22 cellular contexts compared by ENCODE assay signal in the genomic region with DNA sequence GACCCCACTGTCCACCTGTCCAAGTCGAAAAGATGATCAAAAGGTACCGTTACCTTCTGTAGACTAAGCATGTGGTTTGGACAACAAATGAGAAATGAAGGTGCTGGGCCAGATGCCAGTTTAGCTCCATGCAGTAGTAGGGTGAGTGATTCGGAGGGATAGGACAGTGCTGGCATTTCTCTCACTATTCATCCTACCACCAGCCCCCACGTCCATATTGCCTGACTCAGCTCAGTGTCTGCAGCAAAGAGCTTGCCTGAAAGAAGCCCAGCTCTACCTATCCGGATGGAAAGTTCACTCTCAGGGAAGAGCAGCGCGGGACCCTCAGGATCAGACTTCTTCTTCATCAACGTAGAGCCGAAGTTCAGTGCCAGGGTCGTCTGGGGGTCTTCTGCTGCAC.
"Had no signal": no experiment of that assay in that cellular context is flagged by ENCODE, and none has a peak within 500 bp of the region (broad histone marks: within the 10 kb centered on the region; RNA-seq: fewer than 3 reads in every experiment).

No MANE protein-coding gene starts in this region.

- H3K27me3 ChIP-seq: colonic mucosa, esophagus squamous epithelium, gastrocnemius medialis, heart right ventricle, left lung had no signal

- H3K36me3 ChIP-seq: colonic mucosa, gastrocnemius medialis, lower lobe of right lung had no signal

- H3K27ac ChIP-seq: colonic mucosa, epithelial cell of prostate, esophagus squamous epithelium, gastrocnemius medialis, heart right ventricle, left lung, lower lobe of right lung had no signal

- H3K4me3 ChIP-seq: colonic mucosa, esophagus squamous epithelium, gastrocnemius medialis, heart right ventricle, left lung, lower lobe of right lung, mucosa of descending colon had no signal

- ATAC-seq: effector memory CD8-positive, alpha-beta T cell; esophagus mucosa; gastrocnemius medialis; heart right ventricle; left cardiac atrium; left lung; left ventricle myocardium superior; lower lobe of right lung; mucosa of descending colon had no signal

- H3K9me3 ChIP-seq: colonic mucosa, esophagus squamous epithelium, gastrocnemius medialis, heart right ventricle, left lung, lower lobe of right lung, mucosa of descending colon had no signal

- H3K4me1 ChIP-seq: colonic mucosa, esophagus squamous epithelium, gastrocnemius medialis, heart right ventricle, left lung, lower lobe of right lung had no signal

- DNase-seq: colonic mucosa; cortex of kidney; effector CD8-positive, alpha-beta T cell; effector memory CD8-positive, alpha-beta T cell; endodermal cell; erythroblast; esophagus squamous epithelium; foreskin fibroblast; foreskin melanocyte; gastrocnemius medialis; glutamatergic neuron; head of caudate nucleus; heart right ventricle; hippocampal formation; left cardiac atrium; left lung; left ventricle myocardium superior; lower lobe of right lung; mesenchymal stem cell; mucosa of descending colon had no signal
